Comparison of ENCODE assay signal across 14 cellular contexts in genomic region chr7:149642579-149642978, GRCh38.
"Had no signal": no experiment of that assay in that cellular context is flagged by ENCODE, and none has a peak within 500 bp of the region (broad histone marks: within the 10 kb centered on the region; RNA-seq: fewer than 3 reads in every experiment).

No MANE protein-coding gene starts in this region.

- ATAC-seq: activated CD8-positive, alpha-beta T cell treated with anti-CD3 and anti-CD28 coated beads for 36 hours; activated T-cell treated with anti-CD3 and anti-CD28 coated beads, Interleukin-2, amount 50 U/mL, for 72 hours; effector memory CD8-positive, alpha-beta T cell; stimulated activated effector memory CD8-positive, alpha-beta T cell treated with anti-CD3 and anti-CD28 coated beads, Interleukin-12 subunit alpha, Interleukin-12 subunit beta, amount 100 ng/mL, for 72 hours had no signal

- H3K27me3 ChIP-seq: uterus had no signal

- H3K36me3 ChIP-seq: tibial artery, uterus, WERI-Rb-1 had no signal

- DNase-seq: activated CD4-positive, alpha-beta T cell treated with anti-CD3 and anti-CD28 coated beads for 48 hours; activated CD8-positive, alpha-beta memory T cell treated with anti-CD3 and anti-CD28 coated beads, Interleukin-2, amount 50 U/mL, for 48 hours; activated CD8-positive, alpha-beta T cell treated with anti-CD3 and anti-CD28 coated beads for 36 hours; activated gamma-delta T cell; activated naive CD8-positive, alpha-beta T cell treated with anti-CD3 and anti-CD28 coated beads for 36 hours; activated T-cell treated with anti-CD3 and anti-CD28 coated beads, Interleukin-2, amount 50 U/mL, for 72 hours; amygdala; effector memory CD8-positive, alpha-beta T cell; mammary epithelial cell; stimulated activated CD4-positive, alpha-beta T cell treated with anti-CD3 and anti-CD28 coated beads, Interleukin-2, amount 100 ng/mL, for 24 hours; tibial artery; uterus; WERI-Rb-1 had no signal

- H3K4me3 ChIP-seq: tibial artery, uterus had no signal

- H3K9me3 ChIP-seq: tibial artery, uterus had no signal

- H3K4me1 ChIP-seq: tibial artery, uterus had no signal

- H3K27ac ChIP-seq: tibial artery, uterus, WERI-Rb-1 had no signal
